ENCODE assay signal across 1 cellular context in genomic region chr14:91731986-91732385, GRCh38.
TF ChIP-seq lines count a peak whose summit lies in the region.

Gene CATSPERB (minus strand): TSS chr14:91732086. CDS start chr14:91729479, 2,607 bp downstream.

TF ChIP-seq in GM23338, 12 proteins besides CTCF, POLR2A, EP300 and RAD21:
- TF ChIP-seq ZNF114 (CRISPR knock-in tag; IDR thresholded peaks at IDR 0.05) (no peak), JUNB (IDR thresholded peaks at IDR 0.05; ENCODE audit: unreplicated experiment) (no peak), POLR2AphosphoS5 (IDR thresholded peaks at IDR 0.05; ENCODE audit: low read depth) (no peak), NANOG (IDR thresholded peaks at IDR 0.05; ENCODE audit: borderline replicate concordance) (no peak), ZNF331 (CRISPR knock-in tag; IDR thresholded peaks at IDR 0.05; ENCODE audit: low read depth) (no peak), STAT1 (IDR thresholded peaks at IDR 0.05; ENCODE audit: unreplicated experiment) (no peak)
- TF ChIP-seq, protein P1, sequence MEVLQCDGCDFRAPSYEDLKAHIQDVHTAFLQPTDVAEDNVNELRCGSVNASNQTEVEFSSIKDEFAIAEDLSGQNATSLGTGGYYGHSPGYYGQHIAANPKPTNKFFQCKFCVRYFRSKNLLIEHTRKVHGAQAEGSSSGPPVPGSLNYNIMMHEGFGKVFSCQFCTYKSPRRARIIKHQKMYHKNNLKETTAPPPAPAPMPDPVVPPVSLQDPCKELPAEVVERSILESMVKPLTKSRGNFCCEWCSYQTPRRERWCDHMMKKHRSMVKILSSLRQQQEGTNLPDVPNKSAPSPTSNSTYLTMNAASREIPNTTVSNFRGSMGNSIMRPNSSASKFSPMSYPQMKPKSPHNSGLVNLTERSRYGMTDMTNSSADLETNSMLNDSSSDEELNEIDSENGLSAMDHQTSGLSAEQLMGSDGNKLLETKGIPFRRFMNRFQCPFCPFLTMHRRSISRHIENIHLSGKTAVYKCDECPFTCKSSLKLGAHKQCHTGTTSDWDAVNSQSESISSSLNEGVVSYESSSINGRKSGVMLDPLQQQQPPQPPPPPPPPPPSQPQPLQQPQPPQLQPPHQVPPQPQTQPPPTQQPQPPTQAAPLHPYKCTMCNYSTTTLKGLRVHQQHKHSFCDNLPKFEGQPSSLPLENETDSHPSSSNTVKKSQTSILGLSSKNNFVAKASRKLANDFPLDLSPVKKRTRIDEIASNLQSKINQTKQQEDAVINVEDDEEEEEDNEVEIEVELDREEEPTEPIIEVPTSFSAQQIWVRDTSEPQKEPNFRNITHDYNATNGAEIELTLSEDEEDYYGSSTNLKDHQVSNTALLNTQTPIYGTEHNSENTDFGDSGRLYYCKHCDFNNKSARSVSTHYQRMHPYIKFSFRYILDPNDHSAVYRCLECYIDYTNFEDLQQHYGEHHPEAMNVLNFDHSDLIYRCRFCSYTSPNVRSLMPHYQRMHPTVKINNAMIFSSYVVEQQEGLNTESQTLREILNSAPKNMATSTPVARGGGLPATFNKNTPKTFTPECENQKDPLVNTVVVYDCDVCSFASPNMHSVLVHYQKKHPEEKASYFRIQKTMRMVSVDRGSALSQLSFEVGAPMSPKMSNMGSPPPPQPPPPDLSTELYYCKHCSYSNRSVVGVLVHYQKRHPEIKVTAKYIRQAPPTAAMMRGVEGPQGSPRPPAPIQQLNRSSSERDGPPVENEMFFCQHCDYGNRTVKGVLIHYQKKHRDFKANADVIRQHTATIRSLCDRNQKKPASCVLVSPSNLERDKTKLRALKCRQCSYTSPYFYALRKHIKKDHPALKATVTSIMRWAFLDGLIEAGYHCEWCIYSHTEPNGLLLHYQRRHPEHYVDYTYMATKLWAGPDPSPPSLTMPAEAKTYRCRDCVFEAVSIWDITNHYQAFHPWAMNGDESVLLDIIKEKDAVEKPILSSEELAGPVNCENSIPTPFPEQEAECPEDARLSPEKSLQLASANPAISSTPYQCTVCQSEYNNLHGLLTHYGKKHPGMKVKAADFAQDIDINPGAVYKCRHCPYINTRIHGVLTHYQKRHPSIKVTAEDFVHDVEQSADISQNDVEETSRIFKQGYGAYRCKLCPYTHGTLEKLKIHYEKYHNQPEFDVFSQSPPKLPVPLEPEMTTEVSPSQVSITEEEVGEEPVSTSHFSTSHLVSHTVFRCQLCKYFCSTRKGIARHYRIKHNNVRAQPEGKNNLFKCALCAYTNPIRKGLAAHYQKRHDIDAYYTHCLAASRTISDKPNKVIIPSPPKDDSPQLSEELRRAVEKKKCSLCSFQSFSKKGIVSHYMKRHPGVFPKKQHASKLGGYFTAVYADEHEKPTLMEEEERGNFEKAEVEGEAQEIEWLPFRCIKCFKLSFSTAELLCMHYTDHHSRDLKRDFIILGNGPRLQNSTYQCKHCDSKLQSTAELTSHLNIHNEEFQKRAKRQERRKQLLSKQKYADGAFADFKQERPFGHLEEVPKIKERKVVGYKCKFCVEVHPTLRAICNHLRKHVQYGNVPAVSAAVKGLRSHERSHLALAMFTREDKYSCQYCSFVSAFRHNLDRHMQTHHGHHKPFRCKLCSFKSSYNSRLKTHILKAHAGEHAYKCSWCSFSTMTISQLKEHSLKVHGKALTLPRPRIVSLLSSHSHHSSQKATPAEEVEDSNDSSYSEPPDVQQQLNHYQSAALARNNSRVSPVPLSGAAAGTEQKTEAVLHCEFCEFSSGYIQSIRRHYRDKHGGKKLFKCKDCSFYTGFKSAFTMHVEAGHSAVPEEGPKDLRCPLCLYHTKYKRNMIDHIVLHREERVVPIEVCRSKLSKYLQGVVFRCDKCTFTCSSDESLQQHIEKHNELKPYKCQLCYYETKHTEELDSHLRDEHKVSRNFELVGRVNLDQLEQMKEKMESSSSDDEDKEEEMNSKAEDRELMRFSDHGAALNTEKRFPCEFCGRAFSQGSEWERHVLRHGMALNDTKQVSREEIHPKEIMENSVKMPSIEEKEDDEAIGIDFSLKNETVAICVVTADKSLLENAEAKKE (CRISPR knock-in tag; IDR thresholded peaks at IDR 0.05): no peak
